15 cellular contexts compared by ENCODE assay signal in genomic region chr10:13450078-13450477, GRCh38.
DNase-seq lines count a peak whose midpoint lies in the region; ATAC-seq and TF ChIP-seq lines count a peak whose summit lies in the region.
"Had no signal": no experiment of that assay in that cellular context is flagged by ENCODE, and none has a peak within 500 bp of the region (broad histone marks: within the 10 kb centered on the region; RNA-seq: fewer than 3 reads in every experiment).

No MANE protein-coding gene starts in this region.

- DNase-seq in EH (ENCODE audit: low read depth) (peak; percentile 52), LHCN-M2 (ENCODE audit: low read depth) (peak; percentile 32), mammary epithelial cell (peak; percentile 81), left lobe of liver (ENCODE audit: low spot score) (no peak), iPS-NIHi7 (ENCODE audit: extremely low spot score) (no peak), esophagus squamous epithelium (lab: John Stamatoyannopoulos, UW) (no peak), NK-92 (lab: John Stamatoyannopoulos, UW; ENCODE audit: unreplicated experiment) (no peak), lower leg skin (ENCODE audit: low spot score in 2 of 2) (no peak)
- DNase-seq: activated CD4-positive, alpha-beta T cell treated with anti-CD3 and anti-CD28 coated beads for 36 hours; activated T-cell treated with anti-CD3 and anti-CD28 coated beads, Interleukin-2, amount 50 U/mL, for 48 hours; CD8-positive, alpha-beta T cell; effector memory CD4-positive, alpha-beta T cell; NCI-H2171 treated with DMSO at 0.1 percent for 48 hours; occipital lobe had no signal

- H3K4me2 ChIP-seq in mammary epithelial cell (ENCODE audit: insufficient read depth, low read depth, low read length) = peak overlapping the region; percentile 37

- no peak overlapping the region for H3K4me3 ChIP-seq in mammary epithelial cell (replicated peaks in 1 of 3; ENCODE audit: insufficient read depth in 1 of 3, low read depth in 2 of 3, low read length in 3 of 3)
- H3K4me3 ChIP-seq in esophagus squamous epithelium = no peak overlapping the region
- no peak overlapping the region for H3K4me3 ChIP-seq in lower leg skin (ENCODE audit: low read depth, poor library complexity, severe bottlenecking)
- H3K4me3 ChIP-seq: thoracic aorta had no signal

- H4K20me1 ChIP-seq in mammary epithelial cell (ENCODE audit: insufficient read depth, low read length) = no peaks in the 10 kb centered on the region

- H2AFZ ChIP-seq in mammary epithelial cell (ENCODE audit: low read depth, low read length) = peak overlapping the region; percentile 30

- ATAC-seq in left lobe of liver = peak; percentile 61
- ATAC-seq: activated CD4-positive, alpha-beta T cell treated with anti-CD3 and anti-CD28 coated beads for 36 hours; CD8-positive, alpha-beta T cell had no signal

- H3K9me3 ChIP-seq in mammary epithelial cell (replicated peaks; ENCODE audit: insufficient read depth, low read length) (no peaks in the 10 kb centered on the region), esophagus squamous epithelium (no peaks in the 10 kb centered on the region)
- H3K9me3 ChIP-seq: thoracic aorta had no signal

- H3K4me1 ChIP-seq in mammary epithelial cell (ENCODE audit: insufficient read depth, low read length) (peaks cover 13% of the 10 kb centered on the region), esophagus squamous epithelium (peaks cover 0 to 6% (median 0%) of the 10 kb centered on the region in 3 donors)

- no peak overlapping the region for H3K9ac ChIP-seq in mammary epithelial cell (ENCODE audit: insufficient read depth, low read length)

- BruUV-seq in mammary epithelial cell (replicated peaks; lab: Mats Ljungman, UMichigan) = no TSS peak

- no peak for TF ChIP-seq CTCF in mammary epithelial cell (conservative IDR thresholded peaks at IDR 0.05 in 1 of 2, IDR thresholded peaks at IDR 0.05 in 1 of 2; ENCODE audit: extremely low read depth in 1 of 2, insufficient read depth in 1 of 2, low read depth in 1 of 2, low read length in 2 of 2)
- TF ChIP-seq CTCF in esophagus squamous epithelium (IDR thresholded peaks at IDR 0.05) = no peak
- no peak for TF ChIP-seq CTCF in lower leg skin (IDR thresholded peaks at IDR 0.05)

- H3K27ac ChIP-seq in mammary epithelial cell (ENCODE audit: insufficient read depth, low read depth, low read length) = no peak overlapping the region
- H3K27ac ChIP-seq in esophagus squamous epithelium = no peak overlapping the region
- H3K27ac ChIP-seq: thoracic aorta had no signal

- 21% methylated on average over 4 of the region's 4 CpGs for whole genome bisulfite sequencing in mammary epithelial cell (ENCODE audit: low coverage, missing lambda C conversion rate)
- 31 to 45% methylated on average over 4 of the region's 4 CpGs for WGBS in esophagus squamous epithelium, 2 donors
- WGBS in lower leg skin, 2 donors = 64 to 70% methylated on average over 4 of the region's 4 CpGs

- dilution Hi-C loops in mammary epithelial cell (cut with HindIII; ENCODE audit: low sequenced_read_pairs) = no loop called here

- H3K79me2 ChIP-seq in mammary epithelial cell (ENCODE audit: insufficient read depth, low read length) = no peaks in the 10 kb centered on the region

- TF ChIP-seq POLR2A in esophagus squamous epithelium (IDR thresholded peaks at IDR 0.05) = no peak
- no peak for TF ChIP-seq POLR2A in lower leg skin (IDR thresholded peaks at IDR 0.05)

- intact Hi-C loops in mammary epithelial cell (cut with micrococcal nuclease) (no loop called here), esophagus squamous epithelium (cut with DNase I) (no loop called here), lower leg skin (cut with DNase I; ENCODE audit: low total_unique reads) (no loop called here)

- CTCF ChIA-PET in mammary epithelial cell (lab: Charles Lee; ENCODE audit: low non-redundant PET) = interaction anchor here (0.6 kb wide), 1 partner anchor 86 kb away, joined by 3 read pairs; no protein-coding TSS in a partner anchor

- no peaks in the 10 kb centered on the region for H3K27me3 ChIP-seq in mammary epithelial cell (ENCODE audit: insufficient read depth, low read length)
- no peaks in the 10 kb centered on the region for H3K27me3 ChIP-seq in esophagus squamous epithelium

- in situ Hi-C loops in mammary epithelial cell (cut with MboI; ENCODE audit: low sequenced_read_pairs in 2 of 2) = no loop called here

- H3K36me3 ChIP-seq in mammary epithelial cell (ENCODE audit: insufficient read depth, low read length) = no peaks in the 10 kb centered on the region
- peaks cover 0 to 28% (median 0%) of the 10 kb centered on the region in 3 donors for H3K36me3 ChIP-seq in esophagus squamous epithelium

Comparison
In these comparisons a context has a peak if more than half of its experiments do, and no peak if none do; other contexts are left out.
1. DNase-seq: peak in EH (single experiment), LHCN-M2 (single experiment) and mammary epithelial cell (single experiment); none in left lobe of liver (single experiment), iPS-NIHi7 (single experiment), esophagus squamous epithelium (single experiment), NK-92 (single experiment) and lower leg skin (0 of 2).